29 cellular contexts compared by ENCODE assay signal in the genomic region with DNA sequence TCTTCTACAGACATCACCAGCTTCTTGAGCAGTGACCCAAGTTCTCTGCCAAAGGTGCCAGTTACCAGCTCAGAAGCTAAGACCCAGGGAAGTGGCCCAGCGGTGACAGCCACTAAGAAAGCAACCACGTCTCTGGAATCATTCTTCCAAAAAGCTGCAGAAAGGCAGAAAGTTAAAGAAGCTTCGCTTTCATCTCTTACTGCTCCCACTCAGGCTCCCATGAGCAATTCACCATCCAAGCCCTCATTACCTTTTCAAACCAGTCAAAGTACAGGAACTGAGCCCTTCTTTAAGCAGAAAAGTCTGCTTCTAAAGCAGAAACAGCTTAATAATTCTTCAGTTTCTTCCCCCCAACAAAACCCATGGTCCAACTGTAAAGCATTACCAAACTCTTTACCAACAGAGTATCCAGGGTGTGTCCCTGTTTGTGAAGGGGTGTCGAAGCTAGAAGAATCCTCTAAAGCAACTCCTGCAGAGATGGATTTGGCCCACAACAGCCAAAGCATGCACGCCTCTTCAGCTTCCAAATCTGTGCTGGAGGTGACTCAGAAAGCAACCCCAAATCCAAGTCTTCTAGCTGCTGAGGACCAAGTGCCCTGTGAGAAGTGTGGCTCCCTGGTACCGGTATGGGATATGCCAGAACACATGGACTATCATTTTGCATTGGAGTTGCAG. TPM values are rescaled to one million over a fixed set of nuclear protein-coding genes. Genes with fewer than 3 reads are reported as not detected.
A peak's percentile ranks its signal among the peaks of the same experiment; 100 is the strongest.
DNase-seq lines count a peak whose midpoint lies in the region; ATAC-seq and TF ChIP-seq lines count a peak whose summit lies in the region.
"Had no signal": no experiment of that assay in that cellular context is flagged by ENCODE, and none has a peak within 500 bp of the region (broad histone marks: within the 10 kb centered on the region; RNA-seq: fewer than 3 reads in every experiment).

No MANE protein-coding gene starts in this region.

- H3K4me2 ChIP-seq in Karpas-422 (ENCODE audit: low read depth, low read length, poor library complexity, severe bottlenecking) (no peak overlapping the region), mammary epithelial cell (ENCODE audit: insufficient read depth, low read depth, low read length) (no peak overlapping the region)
- H3K4me2 ChIP-seq: smooth muscle cell had no signal

- H3K9me3 Mint-ChIP-seq in CD8-positive, alpha-beta T cell = no peaks in the 10 kb centered on the region
- H3K9me3 Mint-ChIP-seq: activated naive CD4-positive, alpha-beta T cell treated with anti-CD3 and anti-CD28 coated beads, Interleukin-2, amount 10 ng/mL, durations not matched to agents 7 days and 5 days; activated T-helper 17 cell treated with anti-CD3 and anti-CD28 coated beads, Interleukin-2, amount 50 U/mL, for 72 hours; effector memory CD8-positive, alpha-beta T cell had no signal

- H3K27ac Mint-ChIP-seq in CD8-positive, alpha-beta T cell = peak overlapping the region; percentile 4
- H3K27ac Mint-ChIP-seq: activated naive CD4-positive, alpha-beta T cell treated with anti-CD3 and anti-CD28 coated beads, Interleukin-2, amount 10 ng/mL, durations not matched to agents 7 days and 5 days; activated T-helper 17 cell treated with anti-CD3 and anti-CD28 coated beads, Interleukin-2, amount 50 U/mL, for 72 hours had no signal

- POLR2A ChIA-PET in CD8-positive, alpha-beta T cell (lab: Charles Lee) = no interaction called here

- 94% methylated on average over 6 of the region's 6 CpGs for WGBS in mammary epithelial cell (ENCODE audit: low coverage, missing lambda C conversion rate)
- 87 to 95% methylated on average over 6 of the region's 6 CpGs for WGBS in thyroid gland, 2 donors

- CTCF ChIA-PET in CD8-positive, alpha-beta T cell (lab: Charles Lee) = no interaction called here
- CTCF ChIA-PET in mammary epithelial cell (lab: Charles Lee; ENCODE audit: low non-redundant PET) = no interaction called here

- peaks cover 11% of the 10 kb centered on the region for H3K36me3 ChIP-seq in CD8-positive, alpha-beta T cell (ENCODE audit: insufficient read depth, low read length)
- H3K36me3 ChIP-seq in Karpas-422 (ENCODE audit: insufficient read depth, low read length) (peaks cover 16% of the 10 kb centered on the region; the same call in 1 of the 2 replicates), mammary epithelial cell (ENCODE audit: insufficient read depth, low read length) (peaks cover 40% of the 10 kb centered on the region), thyroid gland (peaks cover 13 to 20% of the 10 kb centered on the region in 2 donors)

- H2AFZ ChIP-seq in Karpas-422 (ENCODE audit: low read length) (no peak overlapping the region), mammary epithelial cell (ENCODE audit: low read depth, low read length) (no peak overlapping the region)

- no peak for DNase-seq in CD8-positive, alpha-beta T cell
- DNase-seq in Karpas-422 = no peak
- no peak for DNase-seq in mammary epithelial cell
- DNase-seq in mesenteric fat pad (ENCODE audit: low spot score) = peak; percentile 18
- no peak for DNase-seq in thyroid gland
- no peak for DNase-seq in effector CD4-positive, alpha-beta T cell
- DNase-seq: activated CD4-positive, alpha-beta T cell treated with anti-CD3 and anti-CD28 coated beads, Interleukin-2, amount 50 U/mL, for 1 hour; activated naive CD4-positive, alpha-beta T cell treated with anti-CD3 and anti-CD28 coated beads, Interleukin-2, amount 10 ng/mL, durations not matched to agents 7 days and 5 days; adrenal gland; brain microvascular endothelial cell; DMS79; effector memory CD8-positive, alpha-beta T cell; erythroblast; HCEC 1CT; mesendoderm; NCI-H1694; NCI-H446; NCI-H774; SIG-M5; stimulated activated naive CD4-positive, alpha-beta T cell treated with Interleukin-2 at 50 U/mL for 16 hours; T-helper 9 cell had no signal

- H3K27me3 ChIP-seq in CD8-positive, alpha-beta T cell (ENCODE audit: insufficient read depth, low read length) = no peaks in the 10 kb centered on the region
- no peaks in the 10 kb centered on the region for H3K27me3 ChIP-seq in Karpas-422 (ENCODE audit: low read length)
- no peaks in the 10 kb centered on the region for H3K27me3 ChIP-seq in mammary epithelial cell (ENCODE audit: insufficient read depth, low read length)
- H3K27me3 ChIP-seq in thyroid gland = no peaks in the 10 kb centered on the region
- H3K27me3 ChIP-seq: adrenal gland, brain microvascular endothelial cell, left lung, right atrium auricular region had no signal

- BruUV-seq in mammary epithelial cell (replicated peaks; lab: Mats Ljungman, UMichigan) = TSS peak; percentile 17

- H3K4me3 ChIP-seq in CD8-positive, alpha-beta T cell (ENCODE audit: low read depth, low read length) = no peak overlapping the region
- H3K4me3 ChIP-seq in Karpas-422 (ENCODE audit: low read length) = no peak overlapping the region
- H3K4me3 ChIP-seq in mammary epithelial cell (replicated peaks in 1 of 3; ENCODE audit: insufficient read depth in 1 of 3, low read depth in 2 of 3, low read length in 3 of 3) = no peak overlapping the region
- no peak overlapping the region for H3K4me3 ChIP-seq in thyroid gland (replicated peaks in 1 of 3)
- H3K4me3 ChIP-seq: adrenal gland, left lung, right atrium auricular region, smooth muscle cell had no signal

- TF ChIP-seq CTCF in CD8-positive, alpha-beta T cell (IDR thresholded peaks at IDR 0.05) = no peak
- no peak for TF ChIP-seq CTCF in mammary epithelial cell (conservative IDR thresholded peaks at IDR 0.05 in 1 of 2, IDR thresholded peaks at IDR 0.05 in 1 of 2; ENCODE audit: extremely low read depth in 1 of 2, insufficient read depth in 1 of 2, low read depth in 1 of 2, low read length in 2 of 2)
- no peak for TF ChIP-seq CTCF in thyroid gland (IDR thresholded peaks at IDR 0.05)

- intact Hi-C loops in CD8-positive, alpha-beta T cell (cut with DNase I, micrococcal nuclease) = no loop called here
- intact Hi-C loops in mammary epithelial cell (cut with micrococcal nuclease) (no loop called here), thyroid gland (cut with DNase I) (no loop called here)

- no peak overlapping the region for H3K9ac ChIP-seq in Karpas-422 (ENCODE audit: low read length)
- H3K9ac ChIP-seq in mammary epithelial cell (ENCODE audit: insufficient read depth, low read length) = no peak overlapping the region

- H4K20me1 ChIP-seq in Karpas-422 (ENCODE audit: insufficient read depth, low read depth, low read length) (no peaks in the 10 kb centered on the region), mammary epithelial cell (ENCODE audit: insufficient read depth, low read length) (no peaks in the 10 kb centered on the region)

- dilution Hi-C loops in mammary epithelial cell (cut with HindIII; ENCODE audit: low sequenced_read_pairs) = loop anchor here (5.0 kb wide), 1 partner anchor 38 kb away; no protein-coding TSS in a partner anchor

- ATAC-seq in CD8-positive, alpha-beta T cell = no peak
- no peak for ATAC-seq in GM21447 (IDR thresholded peaks at IDR 0.05; ENCODE audit: unreplicated experiment)
- ATAC-seq: activated T-helper 17 cell treated with anti-CD3 and anti-CD28 coated beads, Interleukin-2, amount 50 U/mL, for 72 hours; effector memory CD8-positive, alpha-beta T cell; left lung had no signal

- H3K9me2 ChIP-seq in Karpas-422 (replicated peaks; ENCODE audit: insufficient read depth, low read length) = no peaks in the 10 kb centered on the region

- no peaks in the 10 kb centered on the region for H3K79me2 ChIP-seq in Karpas-422 (ENCODE audit: low read length)
- no peaks in the 10 kb centered on the region for H3K79me2 ChIP-seq in mammary epithelial cell (ENCODE audit: insufficient read depth, low read length)

- no peaks in the 10 kb centered on the region for H3K4me1 Mint-ChIP-seq in CD8-positive, alpha-beta T cell (ENCODE audit: low read depth)
- H3K4me1 Mint-ChIP-seq: activated T-helper 17 cell treated with anti-CD3 and anti-CD28 coated beads, Interleukin-2, amount 50 U/mL, for 72 hours had no signal

- no peaks in the 10 kb centered on the region for H3K9me3 ChIP-seq in CD8-positive, alpha-beta T cell (ENCODE audit: low read length)
- H3K9me3 ChIP-seq in Karpas-422 (ENCODE audit: low read length) (no peaks in the 10 kb centered on the region), mammary epithelial cell (replicated peaks; ENCODE audit: insufficient read depth, low read length) (no peaks in the 10 kb centered on the region), thyroid gland (no peaks in the 10 kb centered on the region)
- H3K9me3 ChIP-seq: adrenal gland, left lung, right atrium auricular region had no signal

- in situ Hi-C loops in mammary epithelial cell (cut with MboI; ENCODE audit: low sequenced_read_pairs in 2 of 2) = no loop called here

- H3K4me3 Mint-ChIP-seq in CD8-positive, alpha-beta T cell = no peak overlapping the region
- H3K4me3 Mint-ChIP-seq: activated naive CD4-positive, alpha-beta T cell treated with anti-CD3 and anti-CD28 coated beads, Interleukin-2, amount 10 ng/mL, durations not matched to agents 7 days and 5 days; activated T-helper 17 cell treated with anti-CD3 and anti-CD28 coated beads, Interleukin-2, amount 50 U/mL, for 72 hours; effector memory CD8-positive, alpha-beta T cell had no signal

- no peaks in the 10 kb centered on the region for H3K27me3 Mint-ChIP-seq in CD8-positive, alpha-beta T cell (ENCODE audit: low read depth)
- H3K27me3 Mint-ChIP-seq: activated naive CD4-positive, alpha-beta T cell treated with anti-CD3 and anti-CD28 coated beads, Interleukin-2, amount 10 ng/mL, durations not matched to agents 7 days and 5 days; activated T-helper 17 cell treated with anti-CD3 and anti-CD28 coated beads, Interleukin-2, amount 50 U/mL, for 72 hours; effector memory CD8-positive, alpha-beta T cell had no signal

- no peak for TF ChIP-seq POLR2A in thyroid gland (IDR thresholded peaks at IDR 0.05)

- H3K36me3 Mint-ChIP-seq in CD8-positive, alpha-beta T cell = peaks cover 39% of the 10 kb centered on the region

- no peaks in the 10 kb centered on the region for H3K4me1 ChIP-seq in CD8-positive, alpha-beta T cell (ENCODE audit: insufficient read depth, low read length)
- H3K4me1 ChIP-seq in Karpas-422 (ENCODE audit: low read length) (peaks cover 10% of the 10 kb centered on the region), mammary epithelial cell (ENCODE audit: insufficient read depth, low read length) (no peaks in the 10 kb centered on the region), thyroid gland (no peaks in the 10 kb centered on the region)
- H3K4me1 ChIP-seq: adrenal gland, right atrium auricular region had no signal

- H3K27ac ChIP-seq in CD8-positive, alpha-beta T cell (ENCODE audit: low read depth, low read length) = no peak overlapping the region
- H3K27ac ChIP-seq in Karpas-422 (ENCODE audit: low read length) (peak overlapping the region; percentile 1; the same call in 1 of the 2 replicates), mammary epithelial cell (ENCODE audit: insufficient read depth, low read depth, low read length) (no peak overlapping the region), thyroid gland (no peak overlapping the region)
- H3K27ac ChIP-seq: adrenal gland, brain microvascular endothelial cell, C4-2B, left lung, right atrium auricular region had no signal

RNA-seq across cellular contexts. Expression of a gene that starts 15.2 kb away (rescaled TPM):
- total RNA-seq in CD8-positive, alpha-beta T cell = 10 to 100 TPM; 24.6 to 26.1 TPM
- 70.3 and 72.3 TPM in 2 replicates for total RNA-seq in Karpas-422 (2014; rRNA removed; shearing (Covaris generic); ENCODE audit: low replicate concordance)
- total RNA-seq in mammary epithelial cell (100 to 1,000 TPM in 1 of 2 donors, 10 to 100 TPM in 1; 46.5 to 130 TPM), mesenteric fat pad (101 TPM), thyroid gland (10 to 100 TPM; 50.2 to 65.8 (median 58.1) TPM)
- 49.5 TPM for polyA plus RNA-seq in mammary epithelial cell
- 46.9 TPM for polyA minus RNA-seq in mammary epithelial cell

RNA-seq across cellular contexts. Expression of a gene that starts 21.8 kb away (rescaled TPM):
- total RNA-seq in CD8-positive, alpha-beta T cell = 10 to 100 TPM; 29.2 TPM
- total RNA-seq in Karpas-422 (2014; rRNA removed; shearing (Covaris generic); ENCODE audit: low replicate concordance) = 28.5 and 32.2 TPM in 2 replicates
- total RNA-seq in mammary epithelial cell = 10 to 100 TPM; 21.5 to 24.7 TPM
- polyA plus RNA-seq in mammary epithelial cell = 58.0 TPM
- polyA minus RNA-seq in mammary epithelial cell = 25.1 TPM
- 19.0 TPM for total RNA-seq in mesenteric fat pad
- 10 to 100 TPM; 15.9 to 54.8 (median 20.4) TPM for total RNA-seq in thyroid gland

RNA-seq across cellular contexts. Expression of a gene that starts 31.0 kb away (rescaled TPM):
- not detected for total RNA-seq in CD8-positive, alpha-beta T cell
- not detected in 2 replicates for total RNA-seq in Karpas-422 (2014; rRNA removed; shearing (Covaris generic); ENCODE audit: low replicate concordance)
- total RNA-seq in mammary epithelial cell (under 1 TPM in 1 of 2 donors, not detected in 1; 0.50 TPM), mesenteric fat pad (not detected), thyroid gland (under 1 TPM in 1 of 4 donors, not detected in 3; 0.13 TPM)
- not detected for polyA plus RNA-seq in mammary epithelial cell
- polyA minus RNA-seq in mammary epithelial cell = not detected
- total RNA-seq: LHCN-M2, myocyte had no signal

RNA-seq across cellular contexts. Expression of a gene that starts 37.9 kb away (rescaled TPM):
- total RNA-seq in CD8-positive, alpha-beta T cell = 1 to 10 TPM; 3.4 to 3.7 TPM
- 10.3 and 15.4 TPM in 2 replicates for total RNA-seq in Karpas-422 (2014; rRNA removed; shearing (Covaris generic); ENCODE audit: low replicate concordance)
- total RNA-seq in mammary epithelial cell (10 to 100 TPM; 46.8 TPM), mesenteric fat pad (10.7 TPM), thyroid gland (10 to 100 TPM; 14.8 to 19.5 (median 15.2) TPM)
- polyA plus RNA-seq in mammary epithelial cell = 28.1 TPM
- 127 TPM for polyA minus RNA-seq in mammary epithelial cell

RNA-seq across cellular contexts. Expression of a gene that starts 38.0 kb away (rescaled TPM):
- total RNA-seq in CD8-positive, alpha-beta T cell = 10 to 100 TPM; 29.6 to 39.9 TPM
- total RNA-seq in Karpas-422 (2014; rRNA removed; shearing (Covaris generic); ENCODE audit: low replicate concordance) = 57.9 and 61.2 TPM in 2 replicates
- 10 to 100 TPM; 44.2 to 69.0 TPM for total RNA-seq in mammary epithelial cell
- polyA plus RNA-seq in mammary epithelial cell = 46.8 TPM
- 65.5 TPM for polyA minus RNA-seq in mammary epithelial cell
- total RNA-seq in mesenteric fat pad = 43.6 TPM
- total RNA-seq in thyroid gland = 10 to 100 TPM; 22.2 to 58.6 (median 32.9) TPM
